25 cellular contexts compared by ENCODE assay signal in the genomic region with DNA sequence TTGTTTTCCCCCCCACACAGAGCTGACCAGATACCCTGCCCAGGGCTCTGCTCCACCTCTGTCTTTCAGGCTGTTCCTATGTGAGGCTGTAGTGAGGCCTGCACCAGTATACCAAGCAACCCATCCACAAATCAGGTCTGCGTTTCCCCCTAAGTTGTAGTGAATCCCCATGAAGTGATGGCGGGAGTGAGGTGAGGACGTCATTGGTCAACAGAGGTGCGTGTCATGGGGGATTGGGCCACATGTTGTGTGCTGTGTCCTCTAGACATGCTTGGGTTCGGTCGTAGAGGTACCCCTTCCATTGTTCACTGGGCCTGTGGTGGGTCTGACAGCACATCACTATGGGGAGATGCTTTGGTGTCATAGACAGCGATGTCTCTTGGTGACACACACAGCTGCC.
"Had no signal": no experiment of that assay in that cellular context is flagged by ENCODE, and none has a peak within 500 bp of the region (broad histone marks: within the 10 kb centered on the region; RNA-seq: fewer than 3 reads in every experiment).

No MANE protein-coding gene starts in this region.

- H3K4me3 ChIP-seq: K562, SJSA1, SK-N-MC had no signal

- H3K9ac ChIP-seq: KMS-11 had no signal

- FAIRE-seq: K562, RCC 7860 had no signal

- H3K9me3 ChIP-seq: SJSA1 had no signal

- H3K36me3 ChIP-seq: SJSA1 had no signal

- H3K27ac ChIP-seq: KMS-11, SJSA1, SK-N-MC had no signal

- DNase-seq: Kasumi-1, MM.1S, NCI-H1092 treated with DMSO at 0.1 percent for 48 hours, NCI-H1417, NCI-H146, NCI-H1694 treated with DMSO at 0.1 percent for 48 hours, NCI-H1930, NCI-H2081, NCI-H2107, NCI-H2171, NCI-H226, NCI-H446, NCI-H510A, NCI-H524 treated with DMSO at 0.1 percent for 48 hours, NCI-H69, NCI-H774, Right ventricle myocardium superior, RPMI8226, SIG-M5 had no signal

- H3K4me1 ChIP-seq: SJSA1 had no signal

- H3K4me3 Mint-ChIP-seq: IgD-negative memory B cell had no signal

- H3K27ac Mint-ChIP-seq: IgD-negative memory B cell had no signal

- H3K9me3 Mint-ChIP-seq: IgD-negative memory B cell had no signal

- H3K36me3 Mint-ChIP-seq: IgD-negative memory B cell had no signal

- ATAC-seq: K562 had no signal

- H3K4me2 ChIP-seq: KMS-11 had no signal
